ENCODE assay signal across 18 cellular contexts in genomic region chr10:99285846-99286245, GRCh38. TPM values are rescaled to one million over a fixed set of nuclear protein-coding genes. Genes with fewer than 3 reads are reported as not detected.
DNase-seq lines count a peak whose midpoint lies in the region; ATAC-seq, FAIRE-seq and TF ChIP-seq lines count a peak whose summit lies in the region.
"Had no signal": no experiment of that assay in that cellular context is flagged by ENCODE, and none has a peak within 500 bp of the region (broad histone marks: within the 10 kb centered on the region; RNA-seq: fewer than 3 reads in every experiment).

No MANE protein-coding gene starts in this region.

- no peak overlapping the region for H3K14ac ChIP-seq in IMR-90 (replicated peaks; ENCODE audit: low read depth, low read length)

- POLR2A ChIA-PET in IMR-90 (lab: Charles Lee; ENCODE audit: unreplicated experiment), result no interaction called here
- POLR2A ChIA-PET in activated CD4-positive, alpha-beta T cell treated with anti-CD3 and anti-CD28 coated beads for 36 hours (lab: Charles Lee), result no interaction called here

- no peaks in the 10 kb centered on the region for H3K4me1 ChIP-seq in IMR-90 (ENCODE audit: control insufficient read depth, insufficient read depth, low read length)
- no peaks in the 10 kb centered on the region for H3K4me1 ChIP-seq in astrocyte (ENCODE audit: insufficient read depth, low read length)

- H2BK20ac ChIP-seq in IMR-90 (ENCODE audit: low read depth, low read length), result no peak overlapping the region

- no peak overlapping the region for H2AK9ac ChIP-seq in IMR-90 (replicated peaks; ENCODE audit: low read depth, low read length, poor library complexity)

- no peak overlapping the region for H3K56ac ChIP-seq in IMR-90 (ENCODE audit: extremely low read depth, insufficient read depth, low read length)

- H3K27ac Mint-ChIP-seq in astrocyte (ENCODE audit: unreplicated experiment), result no peak overlapping the region
- H3K27ac Mint-ChIP-seq in activated CD4-positive, alpha-beta T cell treated with anti-CD3 and anti-CD28 coated beads for 36 hours, result no peak overlapping the region
- H3K27ac Mint-ChIP-seq: GM23338 had no signal

- H3K79me2 ChIP-seq in astrocyte (ENCODE audit: insufficient read depth, low read length), result no peaks in the 10 kb centered on the region

- in situ Hi-C loops in IMR-90 (cut with MboI; ENCODE audit: low sequenced_read_pairs), result no loop called here

- no peak for FAIRE-seq in astrocyte (lab: Jason Lieb, UNC)
- FAIRE-seq: A204.1 had no signal

- H3K4ac ChIP-seq in IMR-90 (ENCODE audit: low read depth, low read length), result no peak overlapping the region

- H2AFZ ChIP-seq in IMR-90 (replicated peaks; ENCODE audit: low read length, poor library complexity) (no peak overlapping the region), astrocyte (ENCODE audit: low read depth, low read length) (no peak overlapping the region)
- H2AFZ ChIP-seq: GM23338 had no signal

- no peaks in the 10 kb centered on the region for H3K36me3 Mint-ChIP-seq in astrocyte (ENCODE audit: low read depth, unreplicated experiment)
- H3K36me3 Mint-ChIP-seq in activated CD4-positive, alpha-beta T cell treated with anti-CD3 and anti-CD28 coated beads for 36 hours (ENCODE audit: low read depth), result no peaks in the 10 kb centered on the region

- H3K9me3 Mint-ChIP-seq in astrocyte (ENCODE audit: unreplicated experiment), result peaks cover 6% of the 10 kb centered on the region
- peaks cover 6% of the 10 kb centered on the region for H3K9me3 Mint-ChIP-seq in activated CD4-positive, alpha-beta T cell treated with anti-CD3 and anti-CD28 coated beads for 36 hours (ENCODE audit: low read depth)

- H3K36me3 ChIP-seq in IMR-90 (ENCODE audit: control insufficient read depth, insufficient read depth, low read length), result no peaks in the 10 kb centered on the region
- no peaks in the 10 kb centered on the region for H3K36me3 ChIP-seq in astrocyte (ENCODE audit: insufficient read depth, low read length)

- H4K20me1 ChIP-seq in IMR-90 (ENCODE audit: insufficient read depth, low read length), result no peaks in the 10 kb centered on the region
- H4K20me1 ChIP-seq in astrocyte (ENCODE audit: insufficient read depth, low read length), result no peaks in the 10 kb centered on the region

- no peak overlapping the region for H2AK5ac ChIP-seq in IMR-90 (ENCODE audit: low read depth, low read length)

- H2BK120ac ChIP-seq in IMR-90 (ENCODE audit: low read depth, low read length), result no peak overlapping the region

- no peak overlapping the region for H3K4me2 ChIP-seq in IMR-90 (ENCODE audit: low read depth, low read length)
- H3K4me2 ChIP-seq in astrocyte (ENCODE audit: low read length), result no peak overlapping the region
- H3K4me2 ChIP-seq: GM23338 had no signal

- H4K5ac ChIP-seq in IMR-90 (ENCODE audit: low read depth, low read length), result no peak overlapping the region

- no peak for ATAC-seq in IMR-90 (ENCODE audit: low read depth)
- no peak for ATAC-seq in activated CD4-positive, alpha-beta T cell treated with anti-CD3 and anti-CD28 coated beads for 36 hours
- ATAC-seq: GM23338 had no signal

- no peak overlapping the region for H3K18ac ChIP-seq in IMR-90 (ENCODE audit: low read depth, low read length)

- H2BK5ac ChIP-seq in IMR-90 (ENCODE audit: low read depth, low read length, poor library complexity, severe bottlenecking), result no peak overlapping the region

- no peak for TF ChIP-seq RAD21 in IMR-90 (IDR thresholded peaks at IDR 0.05; ENCODE audit: low read length)

- no peak overlapping the region for H3K23ac ChIP-seq in IMR-90 (ENCODE audit: low read depth, low read length)

- no peak overlapping the region for H4K8ac ChIP-seq in IMR-90 (ENCODE audit: low read depth in 2 of 2, low read length in 2 of 2)

- peak; percentile 61 for DNase-seq in EH (ENCODE audit: low read depth)
- peak; percentile 1 for DNase-seq in IMR-90
- DNase-seq in astrocyte (ENCODE audit: low read depth), result peak; percentile 19
- peak; percentile 32 to 78 for DNase-seq in foreskin fibroblast
- no peak for DNase-seq in activated CD4-positive, alpha-beta T cell treated with anti-CD3 and anti-CD28 coated beads for 36 hours
- no peak for DNase-seq in T1000 (lab: John Stamatoyannopoulos, UW)
- DNase-seq in GOT3 (lab: John Stamatoyannopoulos, UW), result no peak
- DNase-seq in stimulated activated CD4-positive, alpha-beta T cell treated with anti-CD3 and anti-CD28 coated beads, Interleukin-4, amount 100 ng/mL, for 1 hour, result no peak
- DNase-seq: C1 segment of cervical spinal cord, DMS 273 treated with DMSO at 0.1 percent for 48 hours, Kasumi-1, NCI-H1105 treated with DMSO at 0.1 percent for 48 hours, NCI-H1930, NCI-H446 treated with DMSO at 0.1 percent for 48 hours, NCI-H748 treated with DMSO at 0.1 percent for 48 hours, OCI-M1 had no signal

- no peak for TF ChIP-seq POLR2A in IMR-90 (IDR thresholded peaks at IDR 0.05; ENCODE audit: low read depth, low read length)

- dilution Hi-C loops in IMR-90 (cut with HindIII; ENCODE audit: low sequenced_read_pairs, unreplicated experiment), result no loop called here

- H2BK15ac ChIP-seq in IMR-90 (ENCODE audit: low read depth, low read length), result no peak overlapping the region

- no TSS peak for BruUV-seq in IMR-90 (replicated peaks; lab: Mats Ljungman, UMichigan)

- TF ChIP-seq CTCF in IMR-90 (conservative IDR thresholded peaks at IDR 0.05; ENCODE audit: low read depth, low read length) (no peak), astrocyte (IDR thresholded peaks at IDR 0.05; ENCODE audit: insufficient read depth, low read depth, low read length) (no peak), foreskin fibroblast (IDR thresholded peaks at IDR 0.05; ENCODE audit: low read depth, low read length) (no peak)

- H3K9me1 ChIP-seq in IMR-90 (ENCODE audit: insufficient read depth, low read length), result no peaks in the 10 kb centered on the region

- WGBS in IMR-90 (ENCODE audit: extremely low coverage in 2 of 2, insufficient read length in 1 of 2), 2 experiments, result no CpG with 5 or more reads among the region's 3 CpGs

- H3K27ac ChIP-seq in IMR-90 (ENCODE audit: insufficient read depth, low read length) (no peak overlapping the region), astrocyte (ENCODE audit: low read depth, low read length) (no peak overlapping the region)

- H3K4me3 ChIP-seq in IMR-90 (ENCODE audit: insufficient read depth, low read depth, low read length) (no peak overlapping the region), astrocyte (ENCODE audit: insufficient read depth, low read depth, low read length) (no peak overlapping the region), foreskin fibroblast (ENCODE audit: low read depth in 1 of 2, low read length in 2 of 2) (no peak overlapping the region)
- H3K4me3 ChIP-seq: GM23338 had no signal

- peaks cover 9% of the 10 kb centered on the region for H3K27me3 Mint-ChIP-seq in astrocyte (ENCODE audit: low read depth, unreplicated experiment)
- H3K27me3 Mint-ChIP-seq in activated CD4-positive, alpha-beta T cell treated with anti-CD3 and anti-CD28 coated beads for 36 hours, result peaks cover 8% of the 10 kb centered on the region

- no peak overlapping the region for H3K4me3 Mint-ChIP-seq in astrocyte (ENCODE audit: unreplicated experiment)
- H3K4me3 Mint-ChIP-seq in activated CD4-positive, alpha-beta T cell treated with anti-CD3 and anti-CD28 coated beads for 36 hours, result no peak overlapping the region
- H3K4me3 Mint-ChIP-seq: GM23338 had no signal

- no peaks in the 10 kb centered on the region for H3K4me1 Mint-ChIP-seq in astrocyte (ENCODE audit: low read depth, unreplicated experiment)
- no peaks in the 10 kb centered on the region for H3K4me1 Mint-ChIP-seq in activated CD4-positive, alpha-beta T cell treated with anti-CD3 and anti-CD28 coated beads for 36 hours
- H3K4me1 Mint-ChIP-seq: GM23338 had no signal

- no peaks in the 10 kb centered on the region for H3K27me3 ChIP-seq in IMR-90 (ENCODE audit: control insufficient read depth, insufficient read depth, low read length)
- H3K27me3 ChIP-seq in astrocyte (ENCODE audit: insufficient read depth, low read length), result no peaks in the 10 kb centered on the region

- no peaks in the 10 kb centered on the region for H3K79me1 ChIP-seq in IMR-90 (ENCODE audit: low read depth in 1 of 2, low read length in 2 of 2)

- no peak overlapping the region for H4K91ac ChIP-seq in IMR-90 (ENCODE audit: insufficient read depth, low read depth, low read length)

- CTCF ChIA-PET in IMR-90 (lab: Yijun Ruan, JAX), result no interaction called here
- CTCF ChIA-PET in activated CD4-positive, alpha-beta T cell treated with anti-CD3 and anti-CD28 coated beads for 36 hours (lab: Charles Lee), result no interaction called here

- no peaks in the 10 kb centered on the region for H3K9me3 ChIP-seq in IMR-90 (ENCODE audit: control insufficient read depth, insufficient read depth, low read length)
- H3K9me3 ChIP-seq in astrocyte (ENCODE audit: insufficient read depth, low read depth, low read length), result no peaks in the 10 kb centered on the region

- no peak overlapping the region for H3K9ac ChIP-seq in IMR-90 (ENCODE audit: low read depth, low read length)
- no peak overlapping the region for H3K9ac ChIP-seq in astrocyte (ENCODE audit: low read length)

- intact Hi-C loops in IMR-90 (cut with micrococcal nuclease), result no loop called here
- intact Hi-C loops in activated CD4-positive, alpha-beta T cell treated with anti-CD3 and anti-CD28 coated beads for 36 hours (cut with DNase I, micrococcal nuclease), result no loop called here

TF ChIP-seq in IMR-90, 13 proteins besides CTCF, POLR2A, EP300 and RAD21 (continues in another document):
- TF ChIP-seq USF2 (IDR thresholded peaks at IDR 0.05; ENCODE audit: low read depth, low read length) (no peak), FOS (IDR thresholded peaks at IDR 0.05; ENCODE audit: low read depth, low read length) (no peak)

RNA-seq across cellular contexts. Expression of gene CNNM1, which starts 43.3 kb away (rescaled TPM):
- 0.18 and 0.28 TPM in 2 replicates for total RNA-seq in IMR-90 (2012; rRNA removed)
- polyA plus RNA-seq in IMR-90 (2012; rRNA removed), result 0.32 and 0.39 TPM in 2 replicates
- polyA plus RNA-seq in IMR-90 (2012; cell fraction: cytosol; rRNA removed), result 0.09 and 0.22 TPM in 2 replicates
- polyA plus RNA-seq in IMR-90 (2012; cell fraction: nucleus; rRNA removed; ENCODE audit: low replicate concordance), result 0.25 and 0.44 TPM in 2 replicates
- 2.0 and 2.5 TPM in 2 replicates for total RNA-seq in astrocyte
- 1 to 10 TPM; 1.4 to 1.5 TPM for total RNA-seq in activated CD4-positive, alpha-beta T cell treated with anti-CD3 and anti-CD28 coated beads for 36 hours

RNA-seq across cellular contexts. Expression of gene HPSE2, which starts 50.2 kb away (rescaled TPM):
- total RNA-seq in IMR-90 (2012; rRNA removed) (not detected in 2 replicates), astrocyte (0.14 TPM in 1 of 2 replicates, not detected in the other)
- not detected in 2 replicates for polyA plus RNA-seq in IMR-90 (2012; rRNA removed)
- not detected in 2 replicates for polyA plus RNA-seq in IMR-90 (2012; cell fraction: cytosol; rRNA removed)
- not detected in 2 replicates for polyA plus RNA-seq in IMR-90 (2012; cell fraction: nucleus; rRNA removed; ENCODE audit: low replicate concordance)
- total RNA-seq in activated CD4-positive, alpha-beta T cell treated with anti-CD3 and anti-CD28 coated beads for 36 hours, result not detected

Comparison
In these comparisons a context has a peak if more than half of its experiments do, and no peak if none do; other contexts are left out.
1. DNase-seq: peak in EH (single experiment), IMR-90 (single experiment), astrocyte (single experiment) and foreskin fibroblast (2 of 2); none in activated CD4-positive, alpha-beta T cell treated with anti-CD3 and anti-CD28 coated beads for 36 hours (single experiment), T1000 (single experiment), GOT3 (single experiment) and stimulated activated CD4-positive, alpha-beta T cell treated with anti-CD3 and anti-CD28 coated beads, Interleukin-4, amount 100 ng/mL, for 1 hour (single experiment).